ENCODE assay signal across 22 cellular contexts in the genomic region with DNA sequence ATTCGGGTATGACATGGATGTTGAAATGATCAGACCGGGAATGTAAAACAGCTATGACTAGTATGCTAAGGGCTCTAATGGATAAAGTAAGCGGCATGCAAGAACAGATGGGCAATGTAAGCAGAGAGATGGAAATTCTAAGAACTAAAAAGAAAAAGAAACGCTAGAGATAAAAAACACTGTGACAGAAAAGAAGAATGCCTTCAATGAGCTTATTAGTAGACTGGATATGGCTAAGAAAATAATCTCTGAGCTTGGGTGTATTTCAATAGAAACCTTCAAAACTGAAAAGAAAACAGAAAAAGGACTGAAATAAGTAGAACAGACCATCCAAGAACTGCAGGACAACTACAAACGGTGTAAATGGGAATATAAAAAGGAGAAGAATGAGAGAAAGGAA.
DNase-seq lines count a peak whose midpoint lies in the region; ATAC-seq and TF ChIP-seq lines count a peak whose summit lies in the region.
"Had no signal": no experiment of that assay in that cellular context is flagged by ENCODE, and none has a peak within 500 bp of the region (broad histone marks: within the 10 kb centered on the region; RNA-seq: fewer than 3 reads in every experiment).

No MANE protein-coding gene starts in this region.

- no peak overlapping the region for H3K27ac Mint-ChIP-seq in HFFc6
- H3K27ac Mint-ChIP-seq: CD4-positive, alpha-beta memory T cell had no signal

- intact Hi-C loops in posterior vena cava (cut with DNase I), result no loop called here
- intact Hi-C loops in Right ventricle myocardium superior (cut with DNase I), result no loop called here

- H3K79me2 ChIP-seq in trophoblast cell (ENCODE audit: control insufficient read depth, insufficient read depth, low read length, poor library complexity), result no peaks in the 10 kb centered on the region

- no peak overlapping the region for H3K18ac ChIP-seq in trophoblast cell (ENCODE audit: low read length)

- no peak overlapping the region for H3K4me3 Mint-ChIP-seq in HFFc6
- H3K4me3 Mint-ChIP-seq: CD4-positive, alpha-beta memory T cell had no signal

- H2AFZ ChIP-seq in trophoblast cell (ENCODE audit: insufficient read depth, low read length, poor library complexity), result no peak overlapping the region
- H2AFZ ChIP-seq: GM23248 had no signal

- H3K23ac ChIP-seq in trophoblast cell (ENCODE audit: low read length), result no peak overlapping the region

- TF ChIP-seq CTCF in AG10803 (conservative IDR thresholded peaks at IDR 0.05; ENCODE audit: low read length), result no peak
- no peak for TF ChIP-seq CTCF in fibroblast of villous mesenchyme (IDR thresholded peaks at IDR 0.05; ENCODE audit: insufficient read depth, low read depth, low read length)
- no peak for TF ChIP-seq CTCF in HFFc6 (IDR thresholded peaks at IDR 0.05)

- H2AK5ac ChIP-seq in trophoblast cell (ENCODE audit: low read length), result no peak overlapping the region

- no peak overlapping the region for H2BK5ac ChIP-seq in trophoblast cell (ENCODE audit: low read depth, low read length, poor library complexity)

- H3K9me3 ChIP-seq in trophoblast cell (ENCODE audit: insufficient read depth, low read depth, low read length), result no peaks in the 10 kb centered on the region
- H3K9me3 ChIP-seq: A549 had no signal

- H3K79me1 ChIP-seq in trophoblast cell (ENCODE audit: low read length), result no peaks in the 10 kb centered on the region

- H3K4me1 ChIP-seq in trophoblast cell (ENCODE audit: control insufficient read depth in 1 of 2, insufficient read depth in 2 of 2, low read length in 2 of 2), result peaks cover 1 to 5% of the 10 kb centered on the region in 2 experiments

- H2BK120ac ChIP-seq in trophoblast cell (ENCODE audit: insufficient read depth, low read length, poor library complexity), result no peak overlapping the region

- DNase-seq in AG10803 (ENCODE audit: low read depth), result peak; percentile 40
- DNase-seq in amniotic epithelial cell (ENCODE audit: low read depth), result peak; percentile 18
- peak; percentile 30 for DNase-seq in fibroblast of villous mesenchyme (ENCODE audit: low read depth)
- peak; percentile 7 to 71 for DNase-seq in trophoblast cell
- DNase-seq in posterior vena cava (ENCODE audit: low spot score), result no peak
- DNase-seq in HFFc6, result no peak
- DNase-seq in Right ventricle myocardium superior, result no peak
- DNase-seq: 8988T; ACHN; C1 segment of cervical spinal cord; Calu3; CD4-positive, alpha-beta memory T cell; COR-L47; DMS153; DND-41; EL; GDM1; GM23248; H7; HCEC 1CT had no signal

- H3K27me3 Mint-ChIP-seq in HFFc6 (ENCODE audit: insufficient read depth), result peaks cover 27% of the 10 kb centered on the region

- H3K4ac ChIP-seq in trophoblast cell (ENCODE audit: low read depth, low read length), result no peak overlapping the region

- H3K9me3 Mint-ChIP-seq in HFFc6, result peaks cover 4% of the 10 kb centered on the region; the same call in 1 of the 2 replicates

- no peak overlapping the region for H2BK12ac ChIP-seq in trophoblast cell (ENCODE audit: low read length)

- H3K9ac ChIP-seq in trophoblast cell (ENCODE audit: low read length), result no peak overlapping the region
- H3K9ac ChIP-seq: GM23248 had no signal

- H4K12ac ChIP-seq in trophoblast cell (ENCODE audit: low read depth, low read length), result no peak overlapping the region

- H3K27me3 ChIP-seq in trophoblast cell (ENCODE audit: insufficient read depth, low read length), result no peaks in the 10 kb centered on the region

- WGBS in trophoblast cell (ENCODE audit: extremely low coverage, insufficient coverage, insufficient read length), result no CpG with 5 or more reads among the region's 5 CpGs

- H3K14ac ChIP-seq in trophoblast cell (ENCODE audit: low read length), result no peak overlapping the region

- H4K8ac ChIP-seq in trophoblast cell (ENCODE audit: low read depth, low read length), result no peak overlapping the region

- H3K4me3 ChIP-seq in AG10803 (ENCODE audit: low read length) (no peak overlapping the region), fibroblast of villous mesenchyme (ENCODE audit: low read depth, low read length) (no peak overlapping the region), trophoblast cell (ENCODE audit: low read depth, low read length) (no peak overlapping the region)
- H3K4me3 ChIP-seq: A549, GM12878, GM23248 had no signal

- H3K4me1 Mint-ChIP-seq in HFFc6 (ENCODE audit: low read depth), result no peaks in the 10 kb centered on the region
- H3K4me1 Mint-ChIP-seq: CD4-positive, alpha-beta memory T cell had no signal

- H3K27ac ChIP-seq in trophoblast cell (ENCODE audit: low read depth, low read length), result no peak overlapping the region
- H3K27ac ChIP-seq: A549, GM23248 had no signal

- H3K4me2 ChIP-seq in trophoblast cell (ENCODE audit: low read length), result no peak overlapping the region
- H3K4me2 ChIP-seq: A549 had no signal

- H3K36me3 Mint-ChIP-seq in HFFc6 (ENCODE audit: low read depth), result no peaks in the 10 kb centered on the region
- H3K36me3 Mint-ChIP-seq: CD4-positive, alpha-beta memory T cell had no signal

- H4K91ac ChIP-seq in trophoblast cell (ENCODE audit: low read depth, low read length), result no peak overlapping the region

- H3K36me3 ChIP-seq in trophoblast cell (ENCODE audit: control insufficient read depth in 1 of 2, insufficient read depth in 2 of 2, low read length in 2 of 2), result no peaks in the 10 kb centered on the region

- ATAC-seq in Right ventricle myocardium superior (ENCODE audit: poor library complexity), result no peak
- ATAC-seq: A549, GM12878 had no signal

Comparison
In these comparisons a context has a peak if more than half of its experiments do, and no peak if none do; other contexts are left out.
1. DNase-seq: peak in AG10803 (single experiment), amniotic epithelial cell (single experiment), fibroblast of villous mesenchyme (single experiment) and trophoblast cell (2 of 2); none in posterior vena cava (single experiment), HFFc6 (single experiment) and Right ventricle myocardium superior (single experiment).